Comparison of ENCODE assay signal across 12 cellular contexts in the genomic region with DNA sequence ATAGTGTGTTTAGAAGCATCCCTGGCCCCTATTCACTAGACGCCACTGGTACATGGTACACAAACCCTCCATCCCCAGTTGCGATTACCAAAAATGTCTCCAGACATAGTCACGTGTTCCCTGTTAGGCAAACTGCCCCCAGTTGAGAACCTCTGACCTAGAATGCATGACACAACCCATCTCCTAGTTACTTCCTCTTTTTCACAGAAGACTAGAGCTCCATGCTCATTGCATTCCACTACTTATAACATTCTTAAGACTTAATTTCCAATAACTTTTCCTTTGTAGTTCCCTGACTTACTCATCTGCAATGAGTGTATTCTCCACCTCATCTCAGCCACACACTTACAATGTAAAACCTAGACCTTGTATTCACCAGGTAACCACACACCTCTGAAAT.
DNase-seq lines count a peak whose midpoint lies in the region; ATAC-seq and TF ChIP-seq lines count a peak whose summit lies in the region.
"Had no signal": no experiment of that assay in that cellular context is flagged by ENCODE, and none has a peak within 500 bp of the region (broad histone marks: within the 10 kb centered on the region; RNA-seq: fewer than 3 reads in every experiment).

No MANE protein-coding gene starts in this region.

- no peak overlapping the region for H4K91ac ChIP-seq in neuronal stem cell (ENCODE audit: low read depth, low read length, poor library complexity)

- no peaks in the 10 kb centered on the region for H3K9me3 ChIP-seq in neuronal stem cell (replicated peaks in 1 of 2; ENCODE audit: control insufficient read depth in 2 of 2, insufficient read depth in 1 of 2, low read depth in 1 of 2, low read length in 2 of 2)
- H3K9me3 ChIP-seq: esophagus squamous epithelium had no signal

- no peak overlapping the region for H2BK15ac ChIP-seq in neuronal stem cell (ENCODE audit: low read length)

- no peak overlapping the region for H3K4ac ChIP-seq in neuronal stem cell (ENCODE audit: low read length)

- H3K27ac ChIP-seq in neuronal stem cell (replicated peaks; ENCODE audit: low read length) = no peak overlapping the region
- H3K27ac ChIP-seq: esophagus squamous epithelium, KMS-11 had no signal

- no CpG with 5 or more reads among the region's 3 CpGs for WGBS in neuronal stem cell (ENCODE audit: extremely low coverage in 2 of 2, insufficient read length in 2 of 2, insufficient replicate concordance in 1 of 2), 2 donors

- peaks cover 0 to 4% of the 10 kb centered on the region in 2 donors for H3K4me1 ChIP-seq in neuronal stem cell (ENCODE audit: control insufficient read depth in 2 of 2, insufficient read depth in 1 of 2, low read depth in 1 of 2, low read length in 2 of 2)

- peak; percentile 55 for DNase-seq in epithelial cell of esophagus (ENCODE audit: low read depth)
- no peak for DNase-seq in posterior vena cava (ENCODE audit: low spot score)
- no peak for DNase-seq in stimulated activated CD4-positive, alpha-beta T cell treated with anti-CD3 and anti-CD28 coated beads, Interleukin-12 subunit alpha, Interleukin-12 subunit beta, amount 100 ng/mL, for 4 hours
- no peak for DNase-seq in neuronal stem cell (ENCODE audit: low spot score)
- no peak for DNase-seq in DMS153 (lab: John Stamatoyannopoulos, UW)
- DNase-seq: activated effector memory CD4-positive, alpha-beta T cell treated with anti-CD3 and anti-CD28 coated beads, Interleukin-2, amount 50 U/mL, for 16 hours; esophagus squamous epithelium; SW 1271 had no signal

- no peak overlapping the region for H2AK5ac ChIP-seq in neuronal stem cell (ENCODE audit: low read depth, low read length)

- TF ChIP-seq CTCF in epithelial cell of esophagus (IDR thresholded peaks at IDR 0.05; ENCODE audit: insufficient read depth, low read depth, low read length, missing control alignments) = no peak

- H3K23ac ChIP-seq in neuronal stem cell (ENCODE audit: low read depth, low read length, poor library complexity) = no peak overlapping the region

- H4K8ac ChIP-seq in neuronal stem cell (ENCODE audit: low read depth, low read length) = no peak overlapping the region

- no peak overlapping the region for H2BK5ac ChIP-seq in neuronal stem cell (ENCODE audit: low read length)

- H2BK12ac ChIP-seq in neuronal stem cell (ENCODE audit: low read length) = no peak overlapping the region

- no peak overlapping the region for H3K14ac ChIP-seq in neuronal stem cell (ENCODE audit: low read length)

- no peak overlapping the region for H3K18ac ChIP-seq in neuronal stem cell (ENCODE audit: low read length)

- no peaks in the 10 kb centered on the region for H3K27me3 ChIP-seq in neuronal stem cell (ENCODE audit: control insufficient read depth in 3 of 3, insufficient read depth in 3 of 3, low read depth in 1 of 3, low read length in 3 of 3)
- H3K27me3 ChIP-seq: esophagus squamous epithelium had no signal

- H2BK120ac ChIP-seq in neuronal stem cell (ENCODE audit: low read depth, low read length) = no peak overlapping the region

- H3K4me3 ChIP-seq in epithelial cell of esophagus (ENCODE audit: low read length) (no peak overlapping the region), neuronal stem cell (ENCODE audit: low read length in 2 of 2) (no peak overlapping the region)
- H3K4me3 ChIP-seq: esophagus squamous epithelium had no signal

- H3K9ac ChIP-seq in neuronal stem cell (ENCODE audit: low read depth, low read length, poor library complexity) = no peak overlapping the region
- H3K9ac ChIP-seq: KMS-11 had no signal

- intact Hi-C loops in posterior vena cava (cut with DNase I) = no loop called here

- no peak overlapping the region for H3K4me2 ChIP-seq in neuronal stem cell (ENCODE audit: insufficient read depth, low read length, poor library complexity, severe bottlenecking)
- H3K4me2 ChIP-seq: KMS-11 had no signal

- H3K36me3 ChIP-seq in neuronal stem cell (replicated peaks in 1 of 2; ENCODE audit: control insufficient read depth in 2 of 2, insufficient read depth in 2 of 2, low read length in 2 of 2) = peaks cover 0 to 8% of the 10 kb centered on the region in 2 donors

- H3K79me1 ChIP-seq in neuronal stem cell (ENCODE audit: low read depth, low read length) = no peaks in the 10 kb centered on the region

- ATAC-seq in GM18858 (IDR thresholded peaks at IDR 0.05; ENCODE audit: unreplicated experiment) (peak; percentile 55), GM21717 (IDR thresholded peaks at IDR 0.05; ENCODE audit: unreplicated experiment) (peak; percentile 53), HG03469 (IDR thresholded peaks at IDR 0.05; ENCODE audit: unreplicated experiment) (peak; percentile 72)

- no peak overlapping the region for H2AFZ ChIP-seq in neuronal stem cell (ENCODE audit: low read length)
